17 cellular contexts compared by ENCODE assay signal in genomic region chr18:2568129-2568528, GRCh38. TPM values are rescaled to one million over a fixed set of nuclear protein-coding genes. Genes with fewer than 3 reads are reported as not detected.
DNase-seq lines count a peak whose midpoint lies in the region; ATAC-seq, FAIRE-seq and TF ChIP-seq lines count a peak whose summit lies in the region.
"Had no signal": no experiment of that assay in that cellular context is flagged by ENCODE, and none has a peak within 500 bp of the region (broad histone marks: within the 10 kb centered on the region; RNA-seq: fewer than 3 reads in every experiment).

No MANE protein-coding gene starts in this region.

- in situ Hi-C loops in K562 (cut with MboI), result no loop called here

- no peak overlapping the region for H3K9ac ChIP-seq in Loucy (ENCODE audit: low read depth, low read length, poor library complexity, severe bottlenecking)
- H3K9ac ChIP-seq in K562 (ENCODE audit: insufficient read depth in 1 of 2, low read depth in 2 of 2, low read length in 2 of 2), result no peak overlapping the region
- H3K9ac ChIP-seq: KMS-11 had no signal

- no peaks in the 10 kb centered on the region for H3K9me1 ChIP-seq in K562 (ENCODE audit: control insufficient read depth, insufficient read depth, low read length)

- POLR2A ChIA-PET in K562 (lab: Yijun Ruan, JAX), result interaction anchor here (0.8 to 1.4 kb wide), 3 partner anchors 11 to 20 kb away, joined by 3 to 5 read pairs (median 4); no protein-coding TSS in a partner anchor

- no peaks in the 10 kb centered on the region for H3K27me3 ChIP-seq in Loucy (ENCODE audit: insufficient read depth, low read length, poor library complexity, severe bottlenecking)
- no peaks in the 10 kb centered on the region for H3K27me3 ChIP-seq in K562 (ENCODE audit: control insufficient read depth in 2 of 2, insufficient read depth in 2 of 2, low read length in 2 of 2)
- H3K27me3 ChIP-seq in stomach, result no peaks in the 10 kb centered on the region

- ATAC-seq in K562 (no peak), HG02610 (IDR thresholded peaks at IDR 0.05; ENCODE audit: unreplicated experiment) (no peak)

- H3K4me2 ChIP-seq in Loucy (ENCODE audit: low read depth, low read length, poor library complexity, severe bottlenecking) (peak overlapping the region; percentile 84), K562 (ENCODE audit: insufficient read depth, low read length) (peak overlapping the region; percentile 92; the same call in 1 of the 2 replicates)
- H3K4me2 ChIP-seq: KMS-11 had no signal

- H3K4me1 ChIP-seq in Loucy (ENCODE audit: insufficient read depth, low read length, poor library complexity, severe bottlenecking) (peaks cover 53% of the 10 kb centered on the region), K562 (replicated peaks in 1 of 2; ENCODE audit: control insufficient read depth in 2 of 2, insufficient read depth in 2 of 2, low read length in 2 of 2) (peaks cover 10 to 15% of the 10 kb centered on the region in 2 experiments; a peak in 3 of 5 replicates), stomach (peaks cover 9 to 39% (median 25%) of the 10 kb centered on the region in 4 donors)

- no peak for TF ChIP-seq RAD21 in K562 (CRISPR knock-in tag; conservative IDR thresholded peaks at IDR 0.05 in 1 of 2, IDR thresholded peaks at IDR 0.05 in 1 of 2)

- peaks cover 71% of the 10 kb centered on the region for H3K4me1 Mint-ChIP-seq in activated naive CD4-positive, alpha-beta T cell treated with anti-CD3 and anti-CD28 coated beads, Interleukin-2, amount 50 U/mL, for 24 hours
- peaks cover 23% of the 10 kb centered on the region for H3K4me1 Mint-ChIP-seq in neural crest cell

- H3K4me3 Mint-ChIP-seq in activated naive CD4-positive, alpha-beta T cell treated with anti-CD3 and anti-CD28 coated beads, Interleukin-2, amount 50 U/mL, for 24 hours, result peak overlapping the region; percentile 16
- peak overlapping the region; percentile 96 for H3K4me3 Mint-ChIP-seq in neural crest cell

- H3K27me3 Mint-ChIP-seq in activated naive CD4-positive, alpha-beta T cell treated with anti-CD3 and anti-CD28 coated beads, Interleukin-2, amount 50 U/mL, for 24 hours, result no peaks in the 10 kb centered on the region
- no peaks in the 10 kb centered on the region for H3K27me3 Mint-ChIP-seq in neural crest cell (ENCODE audit: low read depth)
- H3K27me3 Mint-ChIP-seq: B cell had no signal

- H4K20me1 ChIP-seq in Loucy (ENCODE audit: insufficient read depth, low read length, poor library complexity, severe bottlenecking) (peaks cover 7% of the 10 kb centered on the region), K562 (replicated peaks; ENCODE audit: control insufficient read depth, insufficient read depth, low read length) (no peaks in the 10 kb centered on the region)

- H3K79me2 ChIP-seq in Loucy (ENCODE audit: insufficient read depth, low read length), result peaks cover 52% of the 10 kb centered on the region
- peaks cover 56% of the 10 kb centered on the region for H3K79me2 ChIP-seq in K562 (ENCODE audit: control insufficient read depth, insufficient read depth, low read length)

- H2AFZ ChIP-seq in Loucy (ENCODE audit: low read length) (no peak overlapping the region), K562 (ENCODE audit: low read depth, low read length) (no peak overlapping the region)
- H2AFZ ChIP-seq: PC-9 had no signal

- H3K27ac Mint-ChIP-seq in activated naive CD4-positive, alpha-beta T cell treated with anti-CD3 and anti-CD28 coated beads, Interleukin-2, amount 50 U/mL, for 24 hours, result no peak overlapping the region
- no peak overlapping the region for H3K27ac Mint-ChIP-seq in neural crest cell (ENCODE audit: unreplicated experiment)
- H3K27ac Mint-ChIP-seq: B cell had no signal

- TF ChIP-seq POLR2A in K562 (conservative IDR thresholded peaks at IDR 0.05) (no peak), stomach (IDR thresholded peaks at IDR 0.05) (no peak)

- no peaks in the 10 kb centered on the region for H3K9me3 Mint-ChIP-seq in activated naive CD4-positive, alpha-beta T cell treated with anti-CD3 and anti-CD28 coated beads, Interleukin-2, amount 50 U/mL, for 24 hours
- H3K9me3 Mint-ChIP-seq in neural crest cell, result no peaks in the 10 kb centered on the region

- no peaks in the 10 kb centered on the region for H3K9me2 ChIP-seq in Loucy (replicated peaks; ENCODE audit: low read depth, low read length)

- DNase-seq in activated naive CD4-positive, alpha-beta T cell treated with anti-CD3 and anti-CD28 coated beads, Interleukin-2, amount 50 U/mL, for 16 hours, result no peak
- DNase-seq in K562 (ENCODE audit: extremely low read depth in 1 of 4, low spot score in 3 of 4) (peak in 1 of 4 experiments; percentile 24), neural crest cell (ENCODE audit: low read depth, low spot score) (no peak), NCI-H2227 (lab: John Stamatoyannopoulos, UW; ENCODE audit: unreplicated experiment) (no peak), stomach (no peak)
- DNase-seq: NCI-H1417, NCI-H187, NCI-H2107, NCI-H226, NCI-H524 treated with DMSO at 0.1 percent for 48 hours, PC-9 had no signal

- TF ChIP-seq CTCF in Loucy (conservative IDR thresholded peaks at IDR 0.05; ENCODE audit: low read length) (no peak), K562 (IDR thresholded peaks at IDR 0.05 in 2 of 3, conservative IDR thresholded peaks at IDR 0.05 in 1 of 3; ENCODE audit: insufficient read depth in 2 of 3, low read depth in 1 of 3, low read length in 3 of 3) (no peak), neural crest cell (conservative IDR thresholded peaks at IDR 0.05) (no peak), stomach (IDR thresholded peaks at IDR 0.05) (no peak)

- BruUV-seq in K562 (replicated peaks; lab: Mats Ljungman, UMichigan), result no TSS peak

- H3K4me3 ChIP-seq in Loucy (ENCODE audit: low read length, poor library complexity, severe bottlenecking) (peak overlapping the region; percentile 4), K562 (no peak overlapping the region), stomach (no peak overlapping the region)
- H3K4me3 ChIP-seq: PC-9 had no signal

- no peaks in the 10 kb centered on the region for H3F3A ChIP-seq in Loucy (ENCODE audit: low read depth)

- H3K9me3 ChIP-seq in Loucy (ENCODE audit: insufficient read depth, low read depth, low read length), result no peaks in the 10 kb centered on the region
- H3K9me3 ChIP-seq in K562 (replicated peaks; ENCODE audit: control insufficient read depth, insufficient read depth, low read depth, low read length), result no peaks in the 10 kb centered on the region
- no peaks in the 10 kb centered on the region for H3K9me3 ChIP-seq in stomach

- TF ChIP-seq EP300 in K562 (IDR thresholded peaks at IDR 0.05; ENCODE audit: low read length), result no peak
- no peak for TF ChIP-seq EP300 in stomach (IDR thresholded peaks at IDR 0.05)

- intact Hi-C loops in K562 (cut with micrococcal nuclease) (no loop called here), stomach (cut with DNase I; ENCODE audit: low total_unique reads) (no loop called here)

- CTCF ChIA-PET in K562 (lab: Yijun Ruan, JAX; ENCODE audit: low intra/inter-chr PET ratio), result no interaction called here

- H3K36me3 ChIP-seq in Loucy (ENCODE audit: insufficient read depth, low read length) (no peaks in the 10 kb centered on the region), K562 (ENCODE audit: control insufficient read depth, insufficient read depth, low read length) (peaks cover 17% of the 10 kb centered on the region), stomach (peaks cover 0 to 25% (median 10%) of the 10 kb centered on the region in 4 donors)

- no peak for FAIRE-seq in K562 (lab: Jason Lieb, UNC)
- FAIRE-seq: D721Med had no signal

- WGBS in K562 (ENCODE audit: insufficient coverage, low coverage, missing lambda C conversion rate), result 12% methylated on average over 6 of the region's 6 CpGs
- 77 to 83% (median 79%) methylated on average over 6 of the region's 6 CpGs for WGBS in stomach, 5 donors

- H3K27ac ChIP-seq in K562 (ENCODE audit: extremely low read depth, low read depth, low read length), result no peak overlapping the region
- no peak overlapping the region for H3K27ac ChIP-seq in stomach
- H3K27ac ChIP-seq: KMS-11, PC-9 had no signal

- peaks cover 21% of the 10 kb centered on the region for H3K36me3 Mint-ChIP-seq in activated naive CD4-positive, alpha-beta T cell treated with anti-CD3 and anti-CD28 coated beads, Interleukin-2, amount 50 U/mL, for 24 hours
- peaks cover 3% of the 10 kb centered on the region for H3K36me3 Mint-ChIP-seq in neural crest cell (ENCODE audit: low read depth)

RNA-seq across cellular contexts. Expression of gene METTL4, which starts 3.2 kb away (rescaled TPM):
- total RNA-seq in K562 (2011; cell fraction: chromatin; rRNA removed; ENCODE audit: low replicate concordance), result 33.8 and 79.6 TPM in 2 replicates
- 12.7 and 20.7 TPM in 2 replicates for total RNA-seq in K562 (2011; cell fraction: nucleolus; rRNA removed)
- total RNA-seq in K562 (2011; cell fraction: nucleoplasm; rRNA removed), result 26.4 and 52.7 TPM in 2 replicates
- total RNA-seq in K562 (2014; rRNA removed) (7.9 and 12.3 TPM in 2 replicates), K562 (2014; rRNA removed; fragmentation: Illumina TruSeq; extraction: Trizol) (25.6 and 27.9 TPM in 2 replicates), K562 (2015; rRNA removed; fragmentation: Illumina TruSeq; extraction: Trizol) (17.2 and 19.8 TPM in 2 replicates), K562 (2021) (19.3 and 22.5 TPM in 2 replicates), neural crest cell (12.6 and 13.2 TPM in 2 replicates), stomach (10 to 100 TPM in 1 of 5 donors, 1 to 10 TPM in 3, under 1 TPM in 1; 0.89 to 17.1 (median 3.5) TPM)
- polyA plus RNA-seq in K562 (2011; rRNA removed) (26.6 and 28.2 TPM in 2 replicates), K562 (2014; fragmentation: Illumina TruSeq; extraction: Trizol) (19.8 and 22.1 TPM in 2 replicates), K562 (2014; fragmentation: Nextera tagmentation; extraction: Ambion mirVana) (10 to 100 TPM; 27.1 to 32.8 TPM), K562 (2014; rRNA removed) (17.0 and 18.5 TPM in 2 replicates), stomach (1 to 10 TPM; 4.4 to 7.1 (median 5.5) TPM)
- 5.1 and 17.4 TPM in 2 replicates for polyA plus RNA-seq in K562 (2011; cell fraction: cytosol; rRNA removed)
- polyA plus RNA-seq in K562 (2011; cell fraction: nucleus; rRNA removed), result 13.5 and 24.2 TPM in 2 replicates
- 16.2 and 17.7 TPM in 2 replicates for polyA plus RNA-seq in K562 (2012)
- 28.0 and 34.2 TPM in 2 replicates for polyA minus RNA-seq in K562 (2011; rRNA and poly(A)+ RNA removed)
- polyA minus RNA-seq in K562 (2011; cell fraction: cytosol; rRNA and poly(A)+ RNA removed), result 7.4 and 9.9 TPM in 2 replicates
- polyA minus RNA-seq in K562 (2011; cell fraction: nucleus; rRNA and poly(A)+ RNA removed), result 10.9 and 27.9 TPM in 2 replicates

RNA-seq across cellular contexts. Expression of gene NDC80, which starts 3.2 kb away (rescaled TPM):
- total RNA-seq in K562 (2011; cell fraction: chromatin; rRNA removed; ENCODE audit: low replicate concordance), result 68.9 and 113 TPM in 2 replicates
- total RNA-seq in K562 (2011; cell fraction: nucleolus; rRNA removed), result 48.7 and 60.1 TPM in 2 replicates
- total RNA-seq in K562 (2011; cell fraction: nucleoplasm; rRNA removed), result 79.1 and 126 TPM in 2 replicates
- total RNA-seq in K562 (2014; rRNA removed) (68.1 and 71.1 TPM in 2 replicates), K562 (2014; rRNA removed; fragmentation: Illumina TruSeq; extraction: Trizol) (90.9 and 113 TPM in 2 replicates), K562 (2015; rRNA removed; fragmentation: Illumina TruSeq; extraction: Trizol) (66.7 and 70.4 TPM in 2 replicates), K562 (2021) (57.0 and 65.2 TPM in 2 replicates), neural crest cell (49.5 and 52.1 TPM in 2 replicates), stomach (10 to 100 TPM in 1 of 5 donors, 1 to 10 TPM in 4; 1.4 to 25.7 (median 3.6) TPM)
- polyA plus RNA-seq in K562 (2011; rRNA removed) (74.9 and 85.7 TPM in 2 replicates), K562 (2014; fragmentation: Illumina TruSeq; extraction: Trizol) (79.2 and 83.3 TPM in 2 replicates), K562 (2014; fragmentation: Nextera tagmentation; extraction: Ambion mirVana) (10 to 100 TPM; 89.3 to 97.9 TPM), K562 (2014; rRNA removed) (72.0 and 82.2 TPM in 2 replicates), stomach (1 to 10 TPM; 2.1 to 7.3 (median 3.1) TPM)
- 15.8 and 23.4 TPM in 2 replicates for polyA plus RNA-seq in K562 (2011; cell fraction: cytosol; rRNA removed)
- 45.5 and 71.8 TPM in 2 replicates for polyA plus RNA-seq in K562 (2011; cell fraction: nucleus; rRNA removed)
- polyA plus RNA-seq in K562 (2012), result 57.1 and 60.2 TPM in 2 replicates
- polyA minus RNA-seq in K562 (2011; rRNA and poly(A)+ RNA removed), result 79.0 and 99.1 TPM in 2 replicates
- 29.9 and 36.9 TPM in 2 replicates for polyA minus RNA-seq in K562 (2011; cell fraction: cytosol; rRNA and poly(A)+ RNA removed)
- 63.4 and 97.6 TPM in 2 replicates for polyA minus RNA-seq in K562 (2011; cell fraction: nucleus; rRNA and poly(A)+ RNA removed)
